In the genomic region with DNA sequence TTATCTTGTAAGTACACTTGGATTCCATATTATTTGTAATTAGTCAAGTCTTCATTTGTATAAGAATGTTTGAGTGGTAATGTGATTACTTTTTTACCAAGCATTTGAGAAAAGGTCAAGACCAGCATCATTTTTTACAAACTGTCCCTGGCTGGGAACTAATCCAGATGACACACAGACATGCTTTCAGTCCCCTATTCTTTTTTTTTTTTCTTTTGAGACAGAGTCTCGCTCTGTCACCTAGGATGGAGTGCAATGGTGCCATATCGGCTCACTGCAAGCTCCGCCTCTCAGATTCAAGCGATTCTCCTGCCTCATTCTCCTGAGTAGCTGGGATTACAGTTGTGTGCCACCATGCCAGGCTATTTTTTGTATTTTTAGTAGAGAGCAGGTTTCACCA, we compare ENCODE assay signal across 28 cellular contexts. TPM values are rescaled to one million over a fixed set of nuclear protein-coding genes. Genes with fewer than 3 reads are reported as not detected.
A peak's percentile ranks its signal among the peaks of the same experiment; 100 is the strongest.
DNase-seq lines count a peak whose midpoint lies in the region; ATAC-seq, FAIRE-seq and TF ChIP-seq lines count a peak whose summit lies in the region.
"Had no signal": no experiment of that assay in that cellular context is flagged by ENCODE, and none has a peak within 500 bp of the region (broad histone marks: within the 10 kb centered on the region; RNA-seq: fewer than 3 reads in every experiment).

No MANE protein-coding gene starts in this region.

- no peak overlapping the region for H2BK5ac ChIP-seq in trophoblast cell (ENCODE audit: low read depth, low read length, poor library complexity)

- H3K4me1 ChIP-seq in A549 = peaks cover 8% of the 10 kb centered on the region; the same call in 2 of the 3 replicates
- H3K4me1 ChIP-seq in trophoblast cell (ENCODE audit: control insufficient read depth in 1 of 2, insufficient read depth in 2 of 2, low read length in 2 of 2) = no peaks in the 10 kb centered on the region
- H3K4me1 ChIP-seq: BE2C had no signal

- H3K4me2 ChIP-seq in A549 (no peak overlapping the region), trophoblast cell (ENCODE audit: low read length) (no peak overlapping the region)
- H3K4me2 ChIP-seq: BLaER1 treated with 17β-estradiol and CSF1 and Interleukin-3, amounts not matched to agents 10 nM and 100 nM had no signal

- peaks cover 56% of the 10 kb centered on the region for H3K36me3 Mint-ChIP-seq in activated CD8-positive, alpha-beta T cell treated with anti-CD3 and anti-CD28 coated beads for 36 hours (ENCODE audit: low read depth)
- peaks cover 73% of the 10 kb centered on the region for H3K36me3 Mint-ChIP-seq in activated CD8-positive, alpha-beta T cell treated with anti-CD3 and anti-CD28 coated beads, Interleukin-2, amount 10 ng/mL, durations not matched to agents 7 days and 5 days (ENCODE audit: low read depth)
- H3K36me3 Mint-ChIP-seq in effector memory CD8-positive, alpha-beta T cell (ENCODE audit: insufficient read depth) = peaks cover 92% of the 10 kb centered on the region
- H3K36me3 Mint-ChIP-seq in progenitor cell of endocrine pancreas (ENCODE audit: insufficient read depth) = peaks cover 36% of the 10 kb centered on the region

- no peak overlapping the region for H4K91ac ChIP-seq in trophoblast cell (ENCODE audit: low read depth, low read length)

- CTCF ChIA-PET in activated CD8-positive, alpha-beta T cell treated with anti-CD3 and anti-CD28 coated beads for 36 hours (lab: Charles Lee) = interaction anchor here (1.6 to 1.8 kb wide), 2 partner anchors 10 to 42 kb away, joined by 5 read pairs; partner anchors contain the start of gene C1QBP
- CTCF ChIA-PET in activated CD8-positive, alpha-beta T cell treated with anti-CD3 and anti-CD28 coated beads, Interleukin-2, amount 10 ng/mL, durations not matched to agents 7 days and 5 days (lab: Charles Lee) = no interaction called here
- CTCF ChIA-PET in A549 (lab: Yijun Ruan, JAX) = interaction anchor here (0.6 kb wide), 1 partner anchor 52 kb away, joined by 3 read pairs; no protein-coding TSS in a partner anchor

- no peak for DNase-seq in activated CD8-positive, alpha-beta T cell treated with anti-CD3 and anti-CD28 coated beads for 36 hours
- no peak for DNase-seq in activated CD8-positive, alpha-beta T cell treated with anti-CD3 and anti-CD28 coated beads, Interleukin-2, amount 10 ng/mL, durations not matched to agents 7 days and 5 days
- DNase-seq in A549 (ENCODE audit: low read depth in 1 of 2, low spot score in 1 of 2) (no peak), trophoblast cell (peak; percentile 52 to 75), NCI-H2171 treated with DMSO at 0.1 percent for 48 hours (lab: John Stamatoyannopoulos, UW) (no peak), progenitor cell of endocrine pancreas (ENCODE audit: low spot score, unreplicated experiment) (no peak), midbrain (lab: John Stamatoyannopoulos, UW) (no peak)
- no peak for DNase-seq in effector memory CD8-positive, alpha-beta T cell
- DNase-seq: ACHN; AML-193; BE2C; CD4-positive, alpha-beta T cell; CD8-positive, alpha-beta memory T cell; DMS 273 treated with DMSO at 0.1 percent for 48 hours; DMS79; EL; GDM1; GOT3; HFFc6 had no signal

- TF ChIP-seq RAD21 in A549 (conservative IDR thresholded peaks at IDR 0.05 in 1 of 2, IDR thresholded peaks at IDR 0.05 in 1 of 2) = no peak

- no peak for ATAC-seq in activated CD8-positive, alpha-beta T cell treated with anti-CD3 and anti-CD28 coated beads for 36 hours
- ATAC-seq in activated CD8-positive, alpha-beta T cell treated with anti-CD3 and anti-CD28 coated beads, Interleukin-2, amount 10 ng/mL, durations not matched to agents 7 days and 5 days = no peak
- ATAC-seq in A549 = no peak
- no peak for ATAC-seq in effector memory CD8-positive, alpha-beta T cell (replicated peaks)
- ATAC-seq: GM12878 had no signal

- intact Hi-C loops in activated CD8-positive, alpha-beta T cell treated with anti-CD3 and anti-CD28 coated beads for 36 hours (cut with micrococcal nuclease) = no loop called here

- no peak overlapping the region for H3K27ac ChIP-seq in A549
- no peak overlapping the region for H3K27ac ChIP-seq in trophoblast cell (ENCODE audit: low read depth, low read length)
- H3K27ac ChIP-seq: 22Rv1; BLaER1 treated with 17β-estradiol and CSF1 and Interleukin-3, amounts not matched to agents 10 nM and 100 nM had no signal

- H3K27me3 ChIP-seq in trophoblast cell (ENCODE audit: insufficient read depth, low read length) = no peaks in the 10 kb centered on the region
- H3K27me3 ChIP-seq: BE2C; BLaER1 treated with 17β-estradiol and CSF1 and Interleukin-3, amounts not matched to agents 10 nM and 100 nM had no signal

- TF ChIP-seq CTCF in activated CD8-positive, alpha-beta T cell treated with anti-CD3 and anti-CD28 coated beads for 36 hours (IDR thresholded peaks at IDR 0.05) = no peak
- no peak for TF ChIP-seq CTCF in A549 (IDR thresholded peaks at IDR 0.05)
- TF ChIP-seq CTCF in progenitor cell of endocrine pancreas (IDR thresholded peaks at IDR 0.05; ENCODE audit: unreplicated experiment) = no peak

- H3K4me3 Mint-ChIP-seq in activated CD8-positive, alpha-beta T cell treated with anti-CD3 and anti-CD28 coated beads for 36 hours = no peak overlapping the region
- no peak overlapping the region for H3K4me3 Mint-ChIP-seq in activated CD8-positive, alpha-beta T cell treated with anti-CD3 and anti-CD28 coated beads, Interleukin-2, amount 10 ng/mL, durations not matched to agents 7 days and 5 days
- H3K4me3 Mint-ChIP-seq in effector memory CD8-positive, alpha-beta T cell = no peak overlapping the region
- H3K4me3 Mint-ChIP-seq in progenitor cell of endocrine pancreas (ENCODE audit: low read depth) = no peak overlapping the region
- H3K4me3 Mint-ChIP-seq: CD14-positive monocyte; CD8-positive, alpha-beta memory T cell; HFFc6 had no signal

- H3K9me3 ChIP-seq in A549 (peaks cover 16% of the 10 kb centered on the region; the same call in 2 of the 3 replicates), trophoblast cell (ENCODE audit: insufficient read depth, low read depth, low read length) (peaks cover 1% of the 10 kb centered on the region)
- H3K9me3 ChIP-seq: BE2C; BLaER1 treated with 17β-estradiol and CSF1 and Interleukin-3, amounts not matched to agents 10 nM and 100 nM; HAP-1 had no signal

- TF ChIP-seq EP300 in A549 (IDR thresholded peaks at IDR 0.05) = no peak

- H3K4me1 Mint-ChIP-seq in activated CD8-positive, alpha-beta T cell treated with anti-CD3 and anti-CD28 coated beads for 36 hours (ENCODE audit: low read depth) = peaks cover 40% of the 10 kb centered on the region
- H3K4me1 Mint-ChIP-seq in activated CD8-positive, alpha-beta T cell treated with anti-CD3 and anti-CD28 coated beads, Interleukin-2, amount 10 ng/mL, durations not matched to agents 7 days and 5 days (ENCODE audit: low read depth) = peaks cover 28% of the 10 kb centered on the region
- H3K4me1 Mint-ChIP-seq in effector memory CD8-positive, alpha-beta T cell (ENCODE audit: low read depth in 2 of 2) = peaks cover 21 to 31% of the 10 kb centered on the region in 2 donors
- peaks cover 12% of the 10 kb centered on the region for H3K4me1 Mint-ChIP-seq in progenitor cell of endocrine pancreas (ENCODE audit: low read depth)

- no peak overlapping the region for H3K18ac ChIP-seq in trophoblast cell (ENCODE audit: low read length)

- 97% methylated on average over 4 of the region's 4 CpGs for WGBS in A549 (ENCODE audit: missing lambda C conversion rate)
- WGBS in trophoblast cell (ENCODE audit: extremely low coverage, insufficient coverage, insufficient read length) = no CpG with 5 or more reads among the region's 4 CpGs

- POLR2A ChIA-PET in activated CD8-positive, alpha-beta T cell treated with anti-CD3 and anti-CD28 coated beads for 36 hours (lab: Charles Lee) = no interaction called here
- POLR2A ChIA-PET in activated CD8-positive, alpha-beta T cell treated with anti-CD3 and anti-CD28 coated beads, Interleukin-2, amount 10 ng/mL, durations not matched to agents 7 days and 5 days (lab: Charles Lee) = no interaction called here
- POLR2A ChIA-PET in A549 (lab: Yijun Ruan, JAX) = interaction anchor here (1.5 kb wide), 1 partner anchor 13 kb away, joined by 4 read pairs; the partner anchor contains the start of gene DHX33

- H3K9me3 Mint-ChIP-seq in activated CD8-positive, alpha-beta T cell treated with anti-CD3 and anti-CD28 coated beads for 36 hours = no peaks in the 10 kb centered on the region
- H3K9me3 Mint-ChIP-seq in activated CD8-positive, alpha-beta T cell treated with anti-CD3 and anti-CD28 coated beads, Interleukin-2, amount 10 ng/mL, durations not matched to agents 7 days and 5 days (ENCODE audit: insufficient read depth) = no peaks in the 10 kb centered on the region
- H3K9me3 Mint-ChIP-seq in effector memory CD8-positive, alpha-beta T cell = no peaks in the 10 kb centered on the region
- H3K9me3 Mint-ChIP-seq in progenitor cell of endocrine pancreas (ENCODE audit: low read depth) = no peaks in the 10 kb centered on the region
- H3K9me3 Mint-ChIP-seq: CD4-positive, alpha-beta T cell; CD8-positive, alpha-beta memory T cell; HFFc6 had no signal

- H3K9ac ChIP-seq in trophoblast cell (ENCODE audit: low read length) = no peak overlapping the region

- FAIRE-seq in A549 (lab: Jason Lieb, UNC) = peak; percentile 7
- FAIRE-seq: A204.1, D721Med, GM12878, GM19239, H54 had no signal

- H3K4me3 ChIP-seq in A549 (no peak overlapping the region), trophoblast cell (ENCODE audit: low read depth, low read length) (no peak overlapping the region)
- H3K4me3 ChIP-seq: BLaER1 treated with 17β-estradiol and CSF1 and Interleukin-3, amounts not matched to agents 10 nM and 100 nM; GM12878; HAP-1 had no signal

- H3K79me1 ChIP-seq in trophoblast cell (ENCODE audit: low read length) = peaks cover 5% of the 10 kb centered on the region

- no peak overlapping the region for H2BK120ac ChIP-seq in trophoblast cell (ENCODE audit: insufficient read depth, low read length, poor library complexity)

- H3K27me3 Mint-ChIP-seq in activated CD8-positive, alpha-beta T cell treated with anti-CD3 and anti-CD28 coated beads for 36 hours = no peaks in the 10 kb centered on the region
- no peaks in the 10 kb centered on the region for H3K27me3 Mint-ChIP-seq in activated CD8-positive, alpha-beta T cell treated with anti-CD3 and anti-CD28 coated beads, Interleukin-2, amount 10 ng/mL, durations not matched to agents 7 days and 5 days (ENCODE audit: low read depth)
- H3K27me3 Mint-ChIP-seq in effector memory CD8-positive, alpha-beta T cell = no peaks in the 10 kb centered on the region
- no peaks in the 10 kb centered on the region for H3K27me3 Mint-ChIP-seq in progenitor cell of endocrine pancreas
- H3K27me3 Mint-ChIP-seq: CD4-positive, alpha-beta T cell had no signal

- no peak overlapping the region for H2AK5ac ChIP-seq in trophoblast cell (ENCODE audit: low read length)

- peaks cover 7% of the 10 kb centered on the region for H3K79me2 ChIP-seq in trophoblast cell (ENCODE audit: control insufficient read depth, insufficient read depth, low read length, poor library complexity)

- no peak overlapping the region for H3K4ac ChIP-seq in trophoblast cell (ENCODE audit: low read depth, low read length)

- peaks cover 24 to 33% of the 10 kb centered on the region in 2 experiments for H3K36me3 ChIP-seq in trophoblast cell (ENCODE audit: control insufficient read depth in 1 of 2, insufficient read depth in 2 of 2, low read length in 2 of 2)
- H3K36me3 ChIP-seq: BE2C had no signal

- no peak overlapping the region for H3K14ac ChIP-seq in trophoblast cell (ENCODE audit: low read length)

- H4K8ac ChIP-seq in trophoblast cell (ENCODE audit: low read depth, low read length) = no peak overlapping the region

- no peak overlapping the region for H3K23ac ChIP-seq in trophoblast cell (ENCODE audit: low read length)

- no peak overlapping the region for H2BK12ac ChIP-seq in trophoblast cell (ENCODE audit: low read length)

- no peak overlapping the region for H4K12ac ChIP-seq in trophoblast cell (ENCODE audit: low read depth, low read length)

- no peak for TF ChIP-seq POLR2A in A549 (IDR thresholded peaks at IDR 0.05; ENCODE audit: low read length)

- H2AFZ ChIP-seq in trophoblast cell (ENCODE audit: insufficient read depth, low read length, poor library complexity) = no peak overlapping the region

- H3K27ac Mint-ChIP-seq in activated CD8-positive, alpha-beta T cell treated with anti-CD3 and anti-CD28 coated beads for 36 hours = peak overlapping the region; percentile 7
- no peak overlapping the region for H3K27ac Mint-ChIP-seq in activated CD8-positive, alpha-beta T cell treated with anti-CD3 and anti-CD28 coated beads, Interleukin-2, amount 10 ng/mL, durations not matched to agents 7 days and 5 days
- peak overlapping the region; percentile 19 to 44 for H3K27ac Mint-ChIP-seq in effector memory CD8-positive, alpha-beta T cell
- no peak overlapping the region for H3K27ac Mint-ChIP-seq in progenitor cell of endocrine pancreas
- H3K27ac Mint-ChIP-seq: CD14-positive monocyte; CD4-positive, alpha-beta T cell; HFFc6 had no signal

RNA-seq across cellular contexts. Expression of gene DERL2, which starts 4.5 kb away (rescaled TPM):
- 10 to 100 TPM; 43.4 to 45.8 TPM for total RNA-seq in activated CD8-positive, alpha-beta T cell treated with anti-CD3 and anti-CD28 coated beads for 36 hours
- total RNA-seq in activated CD8-positive, alpha-beta T cell treated with anti-CD3 and anti-CD28 coated beads, Interleukin-2, amount 10 ng/mL, durations not matched to agents 7 days and 5 days = 10 to 100 TPM; 66.0 to 71.1 TPM
- polyA plus RNA-seq in A549 (2011; rRNA removed) (137 and 139 TPM in 2 replicates), A549 (2017; fragmentation: RNase III; extraction: RNeasy Plus Mini Kit Qiagen cat#74134 plus additional on column Dnase treatment) (113 to 120 TPM (median 115 TPM) in 3 replicates)
- polyA plus RNA-seq in A549 (2012; cell fraction: cytosol; rRNA removed) = 48.4 and 51.9 TPM in 2 replicates
- polyA plus RNA-seq in A549 (2012; cell fraction: nucleus; rRNA removed) = 33.7 and 50.6 TPM in 2 replicates
- polyA minus RNA-seq in A549 (2011; rRNA and poly(A)+ RNA removed) = 33.5 and 38.9 TPM in 2 replicates
- 47.9 and 48.2 TPM in 2 replicates for polyA plus RNA-seq in trophoblast cell (2013)
- 84.6 and 94.4 TPM in 2 replicates for total RNA-seq in progenitor cell of endocrine pancreas

RNA-seq across cellular contexts. Expression of gene MIS12, which starts 4.9 kb away (rescaled TPM):
- total RNA-seq in activated CD8-positive, alpha-beta T cell treated with anti-CD3 and anti-CD28 coated beads for 36 hours = 10 to 100 TPM; 30.3 to 35.0 TPM
- total RNA-seq in activated CD8-positive, alpha-beta T cell treated with anti-CD3 and anti-CD28 coated beads, Interleukin-2, amount 10 ng/mL, durations not matched to agents 7 days and 5 days = 10 to 100 TPM; 36.1 to 40.0 TPM
- polyA plus RNA-seq in A549 (2011; rRNA removed) (36.6 and 38.2 TPM in 2 replicates), A549 (2017; fragmentation: RNase III; extraction: RNeasy Plus Mini Kit Qiagen cat#74134 plus additional on column Dnase treatment) (25.9 to 28.2 TPM (median 26.6 TPM) in 3 replicates)
- 7.1 and 9.5 TPM in 2 replicates for polyA plus RNA-seq in A549 (2012; cell fraction: cytosol; rRNA removed)
- 4.8 and 7.2 TPM in 2 replicates for polyA plus RNA-seq in A549 (2012; cell fraction: nucleus; rRNA removed)
- 36.8 and 38.8 TPM in 2 replicates for polyA minus RNA-seq in A549 (2011; rRNA and poly(A)+ RNA removed)
- 21.3 and 22.0 TPM in 2 replicates for polyA plus RNA-seq in trophoblast cell (2013)
- total RNA-seq in progenitor cell of endocrine pancreas = 27.4 and 30.0 TPM in 2 replicates

RNA-seq across cellular contexts. Expression of gene DHX33, which starts 12.7 kb away (rescaled TPM):
- 10 to 100 TPM; 30.9 to 32.5 TPM for total RNA-seq in activated CD8-positive, alpha-beta T cell treated with anti-CD3 and anti-CD28 coated beads for 36 hours
- total RNA-seq in activated CD8-positive, alpha-beta T cell treated with anti-CD3 and anti-CD28 coated beads, Interleukin-2, amount 10 ng/mL, durations not matched to agents 7 days and 5 days = 10 to 100 TPM; 16.9 to 18.3 TPM
- polyA plus RNA-seq in A549 (2011; rRNA removed) (29.5 and 35.7 TPM in 2 replicates), A549 (2017; fragmentation: RNase III; extraction: RNeasy Plus Mini Kit Qiagen cat#74134 plus additional on column Dnase treatment) (26.7 to 30.4 TPM (median 27.8 TPM) in 3 replicates)
- 22.6 and 27.4 TPM in 2 replicates for polyA plus RNA-seq in A549 (2012; cell fraction: cytosol; rRNA removed)
- polyA plus RNA-seq in A549 (2012; cell fraction: nucleus; rRNA removed) = 29.3 and 29.4 TPM in 2 replicates
- 44.9 and 53.7 TPM in 2 replicates for polyA minus RNA-seq in A549 (2011; rRNA and poly(A)+ RNA removed)
- polyA plus RNA-seq in trophoblast cell (2013) = 9.5 and 10.1 TPM in 2 replicates
- total RNA-seq in progenitor cell of endocrine pancreas = 26.0 and 26.9 TPM in 2 replicates

RNA-seq across cellular contexts. Expression of gene C1QBP, which starts 42.5 kb away (rescaled TPM):
- 100 to 1,000 TPM; 463 to 470 TPM for total RNA-seq in activated CD8-positive, alpha-beta T cell treated with anti-CD3 and anti-CD28 coated beads for 36 hours
- total RNA-seq in activated CD8-positive, alpha-beta T cell treated with anti-CD3 and anti-CD28 coated beads, Interleukin-2, amount 10 ng/mL, durations not matched to agents 7 days and 5 days = 100 to 1,000 TPM; 178 to 181 TPM
- polyA plus RNA-seq in A549 (2011; rRNA removed) (448 and 683 TPM in 2 replicates), A549 (2017; fragmentation: RNase III; extraction: RNeasy Plus Mini Kit Qiagen cat#74134 plus additional on column Dnase treatment) (527 to 609 TPM (median 557 TPM) in 3 replicates)
- 405 and 410 TPM in 2 replicates for polyA plus RNA-seq in A549 (2012; cell fraction: cytosol; rRNA removed)
- 229 and 230 TPM in 2 replicates for polyA plus RNA-seq in A549 (2012; cell fraction: nucleus; rRNA removed)
- polyA minus RNA-seq in A549 (2011; rRNA and poly(A)+ RNA removed) = 196 and 215 TPM in 2 replicates
- 112 and 116 TPM in 2 replicates for polyA plus RNA-seq in trophoblast cell (2013)
- total RNA-seq in progenitor cell of endocrine pancreas = 108 and 123 TPM in 2 replicates

Comparison
In these comparisons a context has a peak if more than half of its experiments do, and no peak if none do; other contexts are left out.
1. H3K27ac Mint-ChIP-seq: peak in activated CD8-positive, alpha-beta T cell treated with anti-CD3 and anti-CD28 coated beads for 36 hours (single experiment) and effector memory CD8-positive, alpha-beta T cell (2 of 2); none in activated CD8-positive, alpha-beta T cell treated with anti-CD3 and anti-CD28 coated beads, Interleukin-2, amount 10 ng/mL, durations not matched to agents 7 days and 5 days (single experiment) and progenitor cell of endocrine pancreas (single experiment).
2. DNase-seq: peak in trophoblast cell (2 of 2); none in activated CD8-positive, alpha-beta T cell treated with anti-CD3 and anti-CD28 coated beads for 36 hours (single experiment), activated CD8-positive, alpha-beta T cell treated with anti-CD3 and anti-CD28 coated beads, Interleukin-2, amount 10 ng/mL, durations not matched to agents 7 days and 5 days (single experiment), A549 (0 of 2), effector memory CD8-positive, alpha-beta T cell (0 of 3), NCI-H2171 treated with DMSO at 0.1 percent for 48 hours (single experiment), progenitor cell of endocrine pancreas (single experiment) and midbrain (single experiment).